29 cellular contexts compared by ENCODE assay signal in the genomic region with DNA sequence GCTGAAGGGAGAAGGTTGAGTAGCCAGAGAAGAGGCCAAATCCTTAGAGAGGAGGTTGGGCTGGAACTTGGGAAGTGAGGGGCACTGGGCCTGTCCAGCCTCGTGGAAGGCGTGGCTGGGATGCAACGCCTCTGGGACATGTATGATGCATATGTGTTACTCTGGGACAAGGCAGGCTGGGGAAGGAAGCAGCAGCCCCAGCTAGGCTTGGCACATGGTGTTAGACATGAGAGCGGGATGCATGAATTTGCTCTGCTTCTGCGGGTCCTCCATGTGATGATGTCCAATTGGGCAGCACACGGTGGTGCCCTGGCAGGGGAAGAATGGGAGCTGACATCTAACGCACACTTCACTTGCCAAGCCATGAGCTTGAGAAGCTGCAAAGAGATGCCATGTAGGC.
"Had no signal": no experiment of that assay in that cellular context is flagged by ENCODE, and none has a peak within 500 bp of the region (broad histone marks: within the 10 kb centered on the region; RNA-seq: fewer than 3 reads in every experiment).

No MANE protein-coding gene starts in this region.

- H3K36me3 ChIP-seq: breast epithelium, upper lobe of left lung had no signal

- H3K4me1 ChIP-seq: breast epithelium, upper lobe of left lung had no signal

- ATAC-seq: left cardiac atrium, left ventricle myocardium superior, right cardiac atrium, SK-N-SH treated with all-trans-retinoic acid at 6 μM for 48 hours, T-helper 17 cell had no signal

- H3K9me3 Mint-ChIP-seq: activated CD4-positive, alpha-beta memory T cell treated with anti-CD3 and anti-CD28 coated beads, Interleukin-2, amount 10 ng/mL, durations not matched to agents 7 days and 5 days; activated CD4-positive, alpha-beta T cell treated with anti-CD3 and anti-CD28 coated beads, Interleukin-2, amount 10 ng/mL, durations not matched to agents 7 days and 5 days; activated naive CD4-positive, alpha-beta T cell treated with anti-CD3 and anti-CD28 coated beads, Interleukin-2, amount 10 ng/mL, durations not matched to agents 7 days and 5 days; activated T-cell treated with anti-CD3 and anti-CD28 coated beads, Interleukin-2, amount 50 U/mL, for 24 hours; central memory CD8-positive, alpha-beta T cell; mesothelial cell of epicardium; neural crest cell; stimulated activated naive CD8-positive, alpha-beta T cell treated with anti-CD3 and anti-CD28 coated beads, Interleukin-15, Interleukin-2, amounts not matched to agents 100 ng/mL and 50 ng/mL, for 24 hours had no signal

- H3K27ac ChIP-seq: breast epithelium, epithelial cell of prostate, esophagus squamous epithelium, upper lobe of left lung had no signal

- H3K27ac Mint-ChIP-seq: activated CD4-positive, alpha-beta memory T cell treated with anti-CD3 and anti-CD28 coated beads, Interleukin-2, amount 10 ng/mL, durations not matched to agents 7 days and 5 days; activated CD4-positive, alpha-beta T cell treated with anti-CD3 and anti-CD28 coated beads, Interleukin-2, amount 10 ng/mL, durations not matched to agents 7 days and 5 days; activated naive CD4-positive, alpha-beta T cell treated with anti-CD3 and anti-CD28 coated beads, Interleukin-2, amount 10 ng/mL, durations not matched to agents 7 days and 5 days; activated T-cell treated with anti-CD3 and anti-CD28 coated beads, Interleukin-2, amount 50 U/mL, for 24 hours; mesothelial cell of epicardium; naive B cell; stimulated activated naive CD8-positive, alpha-beta T cell treated with anti-CD3 and anti-CD28 coated beads, Interleukin-15, Interleukin-2, amounts not matched to agents 100 ng/mL and 50 ng/mL, for 24 hours; T-helper 17 cell had no signal

- H3K36me3 Mint-ChIP-seq: activated naive CD4-positive, alpha-beta T cell treated with anti-CD3 and anti-CD28 coated beads, Interleukin-2, amount 10 ng/mL, durations not matched to agents 7 days and 5 days; mesothelial cell of epicardium; naive B cell had no signal

- H3K4me3 Mint-ChIP-seq: activated CD4-positive, alpha-beta memory T cell treated with anti-CD3 and anti-CD28 coated beads, Interleukin-2, amount 10 ng/mL, durations not matched to agents 7 days and 5 days; activated CD4-positive, alpha-beta T cell treated with anti-CD3 and anti-CD28 coated beads, Interleukin-2, amount 10 ng/mL, durations not matched to agents 7 days and 5 days; activated naive CD4-positive, alpha-beta T cell treated with anti-CD3 and anti-CD28 coated beads, Interleukin-2, amount 10 ng/mL, durations not matched to agents 7 days and 5 days; activated T-cell treated with anti-CD3 and anti-CD28 coated beads, Interleukin-2, amount 50 U/mL, for 24 hours; central memory CD8-positive, alpha-beta T cell; mesothelial cell of epicardium; naive B cell; neural crest cell; stimulated activated naive CD8-positive, alpha-beta T cell treated with anti-CD3 and anti-CD28 coated beads, Interleukin-15, Interleukin-2, amounts not matched to agents 100 ng/mL and 50 ng/mL, for 24 hours; T-helper 17 cell had no signal

- H3K27me3 Mint-ChIP-seq: activated T-cell treated with anti-CD3 and anti-CD28 coated beads, Interleukin-2, amount 50 U/mL, for 24 hours; stimulated activated naive CD8-positive, alpha-beta T cell treated with anti-CD3 and anti-CD28 coated beads, Interleukin-15, Interleukin-2, amounts not matched to agents 100 ng/mL and 50 ng/mL, for 24 hours had no signal

- DNase-seq: activated CD4-positive, alpha-beta memory T cell treated with anti-CD3 and anti-CD28 coated beads, Interleukin-2, amount 10 ng/mL, durations not matched to agents 7 days and 5 days; activated CD4-positive, alpha-beta T cell treated with anti-CD3 and anti-CD28 coated beads for 1 hour; activated CD4-positive, alpha-beta T cell treated with anti-CD3 and anti-CD28 coated beads, Interleukin-2, amount 10 ng/mL, durations not matched to agents 7 days and 5 days; activated CD8-positive, alpha-beta memory T cell treated with anti-CD3 and anti-CD28 coated beads, Interleukin-2, amount 50 U/mL, for 48 hours; activated gamma-delta T cell; activated naive CD4-positive, alpha-beta T cell treated with anti-CD3 and anti-CD28 coated beads, Interleukin-2, amount 10 ng/mL, durations not matched to agents 7 days and 5 days; activated T-cell treated with anti-CD3 and anti-CD28 coated beads, Interleukin-2, amount 50 U/mL, for 24 hours; amygdala; dermis blood vessel endothelial cell; effector CD8-positive, alpha-beta T cell; esophagus squamous epithelium; foreskin melanocyte; left cardiac atrium; left ventricle myocardium superior; naive B cell; right cardiac atrium; stimulated activated CD4-positive, alpha-beta T cell treated with anti-CD3 and anti-CD28 coated beads, Interleukin-12 subunit alpha, Interleukin-12 subunit beta, amount 100 ng/mL, for 4 hours; stimulated activated CD4-positive, alpha-beta T cell treated with anti-CD3 and anti-CD28 coated beads, Interleukin-4, amount 100 ng/mL, for 1 hour; T-helper 17 cell; T1000; thyroid gland; upper lobe of left lung had no signal

- H3K27me3 ChIP-seq: breast epithelium, esophagus squamous epithelium, thyroid gland, upper lobe of left lung had no signal

- H3K4me1 Mint-ChIP-seq: activated CD4-positive, alpha-beta memory T cell treated with anti-CD3 and anti-CD28 coated beads, Interleukin-2, amount 10 ng/mL, durations not matched to agents 7 days and 5 days; activated CD4-positive, alpha-beta T cell treated with anti-CD3 and anti-CD28 coated beads, Interleukin-2, amount 10 ng/mL, durations not matched to agents 7 days and 5 days; activated naive CD4-positive, alpha-beta T cell treated with anti-CD3 and anti-CD28 coated beads, Interleukin-2, amount 10 ng/mL, durations not matched to agents 7 days and 5 days; central memory CD8-positive, alpha-beta T cell had no signal

- H3K9me3 ChIP-seq: breast epithelium, esophagus squamous epithelium, thyroid gland, upper lobe of left lung had no signal

- H3K4me3 ChIP-seq: breast epithelium, esophagus squamous epithelium, thyroid gland, upper lobe of left lung had no signal
